In the genomic region with DNA sequence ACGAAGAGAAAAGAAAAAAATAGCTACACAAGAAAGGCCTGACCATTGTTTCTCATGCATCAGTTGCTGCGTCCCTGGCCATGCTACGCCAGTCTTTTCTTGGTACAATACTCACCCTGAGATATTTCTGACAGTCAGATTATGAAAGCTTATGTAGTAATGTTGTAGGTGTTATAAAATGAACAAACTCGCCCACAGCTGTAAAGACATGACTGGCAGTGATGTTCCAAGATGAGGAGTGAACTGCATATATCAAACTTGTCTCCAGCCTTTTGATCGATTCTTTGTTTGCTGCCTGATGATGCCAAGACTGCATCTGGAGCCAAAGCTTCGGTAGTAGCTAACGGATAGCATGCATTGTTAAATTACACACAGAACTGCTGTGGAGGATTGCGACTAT, we compare ENCODE assay signal across 22 cellular contexts.
"Had no signal": no experiment of that assay in that cellular context is flagged by ENCODE, and none has a peak within 500 bp of the region (broad histone marks: within the 10 kb centered on the region; RNA-seq: fewer than 3 reads in every experiment).

No MANE protein-coding gene starts in this region.

- DNase-seq: IMR-90, Karpas-422, KG1, MG63, NCI-H1092, NCI-H1105 treated with DMSO at 0.1 percent for 48 hours, NCI-H1417 treated with DMSO at 0.1 percent for 48 hours, NCI-H146, NCI-H1694 treated with DMSO at 0.1 percent for 48 hours, NCI-H1930, NCI-H2081, NCI-H2107, NCI-H2227 treated with DMSO at 0.1 percent for 48 hours, NCI-H524, NCI-H526 treated with DMSO at 0.1 percent for 48 hours, NCI-H748 treated with DMSO at 0.1 percent for 48 hours, Right ventricle myocardium superior, RPMI8226, SIG-M5 had no signal

- H3K27me3 ChIP-seq: MG63 had no signal

- H3K4me3 ChIP-seq: MG63, SJSA1, SK-N-MC had no signal

- ATAC-seq: HepG2 had no signal

- H3K36me3 ChIP-seq: MG63, SJSA1 had no signal

- H3K4me1 ChIP-seq: SJSA1 had no signal

- H3K9me3 ChIP-seq: MG63, SJSA1 had no signal

- H3K27ac ChIP-seq: SJSA1, SK-N-MC had no signal
